Comparison of ENCODE assay signal across 1 cellular context in genomic region chr7:42611529-42611928, GRCh38.
TF ChIP-seq lines count a peak whose summit lies in the region.

No MANE protein-coding gene starts in this region.

TF ChIP-seq in GM23338, 12 proteins besides CTCF, POLR2A, EP300 and RAD21 (continued from another document):
- TF ChIP-seq, protein P1, sequence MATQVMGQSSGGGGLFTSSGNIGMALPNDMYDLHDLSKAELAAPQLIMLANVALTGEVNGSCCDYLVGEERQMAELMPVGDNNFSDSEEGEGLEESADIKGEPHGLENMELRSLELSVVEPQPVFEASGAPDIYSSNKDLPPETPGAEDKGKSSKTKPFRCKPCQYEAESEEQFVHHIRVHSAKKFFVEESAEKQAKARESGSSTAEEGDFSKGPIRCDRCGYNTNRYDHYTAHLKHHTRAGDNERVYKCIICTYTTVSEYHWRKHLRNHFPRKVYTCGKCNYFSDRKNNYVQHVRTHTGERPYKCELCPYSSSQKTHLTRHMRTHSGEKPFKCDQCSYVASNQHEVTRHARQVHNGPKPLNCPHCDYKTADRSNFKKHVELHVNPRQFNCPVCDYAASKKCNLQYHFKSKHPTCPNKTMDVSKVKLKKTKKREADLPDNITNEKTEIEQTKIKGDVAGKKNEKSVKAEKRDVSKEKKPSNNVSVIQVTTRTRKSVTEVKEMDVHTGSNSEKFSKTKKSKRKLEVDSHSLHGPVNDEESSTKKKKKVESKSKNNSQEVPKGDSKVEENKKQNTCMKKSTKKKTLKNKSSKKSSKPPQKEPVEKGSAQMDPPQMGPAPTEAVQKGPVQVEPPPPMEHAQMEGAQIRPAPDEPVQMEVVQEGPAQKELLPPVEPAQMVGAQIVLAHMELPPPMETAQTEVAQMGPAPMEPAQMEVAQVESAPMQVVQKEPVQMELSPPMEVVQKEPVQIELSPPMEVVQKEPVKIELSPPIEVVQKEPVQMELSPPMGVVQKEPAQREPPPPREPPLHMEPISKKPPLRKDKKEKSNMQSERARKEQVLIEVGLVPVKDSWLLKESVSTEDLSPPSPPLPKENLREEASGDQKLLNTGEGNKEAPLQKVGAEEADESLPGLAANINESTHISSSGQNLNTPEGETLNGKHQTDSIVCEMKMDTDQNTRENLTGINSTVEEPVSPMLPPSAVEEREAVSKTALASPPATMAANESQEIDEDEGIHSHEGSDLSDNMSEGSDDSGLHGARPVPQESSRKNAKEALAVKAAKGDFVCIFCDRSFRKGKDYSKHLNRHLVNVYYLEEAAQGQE (IDR thresholded peaks at IDR 0.05; ENCODE audit: unreplicated experiment), result no peak
- TF ChIP-seq NANOG (IDR thresholded peaks at IDR 0.05; ENCODE audit: borderline replicate concordance), result no peak
- TF ChIP-seq ZNF114 (CRISPR knock-in tag; IDR thresholded peaks at IDR 0.05), result no peak
- TF ChIP-seq, protein P2, sequence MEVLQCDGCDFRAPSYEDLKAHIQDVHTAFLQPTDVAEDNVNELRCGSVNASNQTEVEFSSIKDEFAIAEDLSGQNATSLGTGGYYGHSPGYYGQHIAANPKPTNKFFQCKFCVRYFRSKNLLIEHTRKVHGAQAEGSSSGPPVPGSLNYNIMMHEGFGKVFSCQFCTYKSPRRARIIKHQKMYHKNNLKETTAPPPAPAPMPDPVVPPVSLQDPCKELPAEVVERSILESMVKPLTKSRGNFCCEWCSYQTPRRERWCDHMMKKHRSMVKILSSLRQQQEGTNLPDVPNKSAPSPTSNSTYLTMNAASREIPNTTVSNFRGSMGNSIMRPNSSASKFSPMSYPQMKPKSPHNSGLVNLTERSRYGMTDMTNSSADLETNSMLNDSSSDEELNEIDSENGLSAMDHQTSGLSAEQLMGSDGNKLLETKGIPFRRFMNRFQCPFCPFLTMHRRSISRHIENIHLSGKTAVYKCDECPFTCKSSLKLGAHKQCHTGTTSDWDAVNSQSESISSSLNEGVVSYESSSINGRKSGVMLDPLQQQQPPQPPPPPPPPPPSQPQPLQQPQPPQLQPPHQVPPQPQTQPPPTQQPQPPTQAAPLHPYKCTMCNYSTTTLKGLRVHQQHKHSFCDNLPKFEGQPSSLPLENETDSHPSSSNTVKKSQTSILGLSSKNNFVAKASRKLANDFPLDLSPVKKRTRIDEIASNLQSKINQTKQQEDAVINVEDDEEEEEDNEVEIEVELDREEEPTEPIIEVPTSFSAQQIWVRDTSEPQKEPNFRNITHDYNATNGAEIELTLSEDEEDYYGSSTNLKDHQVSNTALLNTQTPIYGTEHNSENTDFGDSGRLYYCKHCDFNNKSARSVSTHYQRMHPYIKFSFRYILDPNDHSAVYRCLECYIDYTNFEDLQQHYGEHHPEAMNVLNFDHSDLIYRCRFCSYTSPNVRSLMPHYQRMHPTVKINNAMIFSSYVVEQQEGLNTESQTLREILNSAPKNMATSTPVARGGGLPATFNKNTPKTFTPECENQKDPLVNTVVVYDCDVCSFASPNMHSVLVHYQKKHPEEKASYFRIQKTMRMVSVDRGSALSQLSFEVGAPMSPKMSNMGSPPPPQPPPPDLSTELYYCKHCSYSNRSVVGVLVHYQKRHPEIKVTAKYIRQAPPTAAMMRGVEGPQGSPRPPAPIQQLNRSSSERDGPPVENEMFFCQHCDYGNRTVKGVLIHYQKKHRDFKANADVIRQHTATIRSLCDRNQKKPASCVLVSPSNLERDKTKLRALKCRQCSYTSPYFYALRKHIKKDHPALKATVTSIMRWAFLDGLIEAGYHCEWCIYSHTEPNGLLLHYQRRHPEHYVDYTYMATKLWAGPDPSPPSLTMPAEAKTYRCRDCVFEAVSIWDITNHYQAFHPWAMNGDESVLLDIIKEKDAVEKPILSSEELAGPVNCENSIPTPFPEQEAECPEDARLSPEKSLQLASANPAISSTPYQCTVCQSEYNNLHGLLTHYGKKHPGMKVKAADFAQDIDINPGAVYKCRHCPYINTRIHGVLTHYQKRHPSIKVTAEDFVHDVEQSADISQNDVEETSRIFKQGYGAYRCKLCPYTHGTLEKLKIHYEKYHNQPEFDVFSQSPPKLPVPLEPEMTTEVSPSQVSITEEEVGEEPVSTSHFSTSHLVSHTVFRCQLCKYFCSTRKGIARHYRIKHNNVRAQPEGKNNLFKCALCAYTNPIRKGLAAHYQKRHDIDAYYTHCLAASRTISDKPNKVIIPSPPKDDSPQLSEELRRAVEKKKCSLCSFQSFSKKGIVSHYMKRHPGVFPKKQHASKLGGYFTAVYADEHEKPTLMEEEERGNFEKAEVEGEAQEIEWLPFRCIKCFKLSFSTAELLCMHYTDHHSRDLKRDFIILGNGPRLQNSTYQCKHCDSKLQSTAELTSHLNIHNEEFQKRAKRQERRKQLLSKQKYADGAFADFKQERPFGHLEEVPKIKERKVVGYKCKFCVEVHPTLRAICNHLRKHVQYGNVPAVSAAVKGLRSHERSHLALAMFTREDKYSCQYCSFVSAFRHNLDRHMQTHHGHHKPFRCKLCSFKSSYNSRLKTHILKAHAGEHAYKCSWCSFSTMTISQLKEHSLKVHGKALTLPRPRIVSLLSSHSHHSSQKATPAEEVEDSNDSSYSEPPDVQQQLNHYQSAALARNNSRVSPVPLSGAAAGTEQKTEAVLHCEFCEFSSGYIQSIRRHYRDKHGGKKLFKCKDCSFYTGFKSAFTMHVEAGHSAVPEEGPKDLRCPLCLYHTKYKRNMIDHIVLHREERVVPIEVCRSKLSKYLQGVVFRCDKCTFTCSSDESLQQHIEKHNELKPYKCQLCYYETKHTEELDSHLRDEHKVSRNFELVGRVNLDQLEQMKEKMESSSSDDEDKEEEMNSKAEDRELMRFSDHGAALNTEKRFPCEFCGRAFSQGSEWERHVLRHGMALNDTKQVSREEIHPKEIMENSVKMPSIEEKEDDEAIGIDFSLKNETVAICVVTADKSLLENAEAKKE (CRISPR knock-in tag; IDR thresholded peaks at IDR 0.05), result no peak
- no peak for TF ChIP-seq CREB1 (CRISPR knock-in tag; IDR thresholded peaks at IDR 0.05; ENCODE audit: low read depth)
TF ChIP-seq in GM23338: peak in this region for 0.
